Comparison of ENCODE assay signal across 12 cellular contexts in genomic region chr1:234989019-234989418, GRCh38.
DNase-seq lines count a peak whose midpoint lies in the region; ATAC-seq, FAIRE-seq and TF ChIP-seq lines count a peak whose summit lies in the region.
"Had no signal": no experiment of that assay in that cellular context is flagged by ENCODE, and none has a peak within 500 bp of the region (broad histone marks: within the 10 kb centered on the region; RNA-seq: fewer than 3 reads in every experiment).

No MANE protein-coding gene starts in this region.

- CTCF ChIA-PET in A549 (lab: Yijun Ruan, JAX) = interaction anchor here (0.9 to 1.6 kb wide), 4 partner anchors 10 to 502 kb away, joined by 3 to 5 read pairs (median 4); no protein-coding TSS in a partner anchor

- peak overlapping the region; percentile 0 for H3K9ac ChIP-seq in adipocyte (ENCODE audit: low read length)
- no peak overlapping the region for H3K9ac ChIP-seq in rectal smooth muscle tissue (ENCODE audit: low read length)

- no peak for TF ChIP-seq RAD21 in A549 (conservative IDR thresholded peaks at IDR 0.05 in 1 of 2, IDR thresholded peaks at IDR 0.05 in 1 of 2)

- no peak for TF ChIP-seq CTCF in A549 (IDR thresholded peaks at IDR 0.05)

- no peak for TF ChIP-seq POLR2A in A549 (IDR thresholded peaks at IDR 0.05; ENCODE audit: low read length)

- no peaks in the 10 kb centered on the region for H3K9me3 ChIP-seq in A549
- H3K9me3 ChIP-seq in adipocyte (ENCODE audit: control insufficient read depth, low read length) = no peaks in the 10 kb centered on the region
- H3K9me3 ChIP-seq: spleen had no signal

- H3K27me3 ChIP-seq in adipocyte (replicated peaks; ENCODE audit: control insufficient read depth, insufficient read depth, low read length) (no peaks in the 10 kb centered on the region), rectal smooth muscle tissue (ENCODE audit: control insufficient read depth, insufficient read depth, low read length) (no peaks in the 10 kb centered on the region)
- H3K27me3 ChIP-seq: spleen had no signal

- DNase-seq in A549 (ENCODE audit: low read depth in 1 of 2, low spot score in 1 of 2) = no peak
- DNase-seq in ELR (ENCODE audit: low read depth) = peak; percentile 64
- no peak for DNase-seq in adipocyte (ENCODE audit: low read depth)
- no peak for DNase-seq in effector CD8-positive, alpha-beta T cell (lab: John Stamatoyannopoulos, UW)
- DNase-seq in NCI-H446 treated with DMSO at 0.1 percent for 48 hours (lab: John Stamatoyannopoulos, UW) = no peak
- DNase-seq in NCI-H2227 (lab: John Stamatoyannopoulos, UW; ENCODE audit: unreplicated experiment) = no peak
- DNase-seq: activated B cell treated with CpG ODN at 0.5 μM for 24 hours, GF-D8, naive B cell, NCI-H2107, spleen had no signal

- peak overlapping the region; percentile 60 to 78; a peak in 5 of 6 replicates for H3K27ac ChIP-seq in A549
- H3K27ac ChIP-seq in rectal smooth muscle tissue (ENCODE audit: low read depth, low read length) = peak overlapping the region; percentile 92

- H3K4me1 ChIP-seq in A549 = peaks cover 34% of the 10 kb centered on the region
- H3K4me1 ChIP-seq in adipocyte (ENCODE audit: control insufficient read depth, insufficient read depth, low read length) = peaks cover 44% of the 10 kb centered on the region
- peaks cover 22% of the 10 kb centered on the region for H3K4me1 ChIP-seq in rectal smooth muscle tissue (ENCODE audit: control insufficient read depth, insufficient read depth, low read length)

- FAIRE-seq in A549 (lab: Jason Lieb, UNC) = no peak

- POLR2A ChIA-PET in A549 (lab: Yijun Ruan, JAX) = interaction anchor here (0.6 to 1.9 kb wide), 2 partner anchors 11 to 379 kb away, joined by 3 to 5 read pairs; partner anchors contain the start of gene IRF2BP2

- no peak for ATAC-seq in A549

- no peak for TF ChIP-seq EP300 in A549 (IDR thresholded peaks at IDR 0.05)

- no peak overlapping the region for H3K4me2 ChIP-seq in A549

- WGBS in A549 (ENCODE audit: missing lambda C conversion rate) = 90% methylated on average over 6 of the region's 6 CpGs

- H3K36me3 ChIP-seq in adipocyte (ENCODE audit: control insufficient read depth, insufficient read depth, low read length, severe bottlenecking) = no peaks in the 10 kb centered on the region
- H3K36me3 ChIP-seq in rectal smooth muscle tissue (ENCODE audit: control insufficient read depth, insufficient read depth, low read length) = no peaks in the 10 kb centered on the region
- H3K36me3 ChIP-seq: spleen had no signal

- H3K4me3 ChIP-seq in A549 (no peak overlapping the region), adipocyte (ENCODE audit: low read length) (no peak overlapping the region), rectal smooth muscle tissue (ENCODE audit: low read length) (no peak overlapping the region)
- H3K4me3 ChIP-seq: spleen had no signal

TF ChIP-seq in A549, 52 proteins besides CTCF, POLR2A, EP300 and RAD21:
- TF ChIP-seq NFE2L2 (conservative IDR thresholded peaks at IDR 0.05; ENCODE audit: low read length) = no peak
- TF ChIP-seq SMC3 (IDR thresholded peaks at IDR 0.05) = no peak
- TF ChIP-seq TP53 (CRISPR knock-in tag; IDR thresholded peaks at IDR 0.05) = no peak
- no peak for TF ChIP-seq TFCP2L1 (CRISPR knock-in tag; IDR thresholded peaks at IDR 0.05)
- TF ChIP-seq EHMT2 (IDR thresholded peaks at IDR 0.05; ENCODE audit: low read depth) = no peak
- TF ChIP-seq RCOR1 (IDR thresholded peaks at IDR 0.05; ENCODE audit: low read depth, low read length) = no peak
- no peak for TF ChIP-seq SREBF2 (IDR thresholded peaks at IDR 0.05)
- no peak for TF ChIP-seq FOSB (CRISPR knock-in tag; IDR thresholded peaks at IDR 0.05)
- TF ChIP-seq ZC3H11A (IDR thresholded peaks at IDR 0.05) = no peak
- TF ChIP-seq ZSCAN20 (CRISPR knock-in tag; IDR thresholded peaks at IDR 0.05) = no peak
- TF ChIP-seq, protein P1, sequence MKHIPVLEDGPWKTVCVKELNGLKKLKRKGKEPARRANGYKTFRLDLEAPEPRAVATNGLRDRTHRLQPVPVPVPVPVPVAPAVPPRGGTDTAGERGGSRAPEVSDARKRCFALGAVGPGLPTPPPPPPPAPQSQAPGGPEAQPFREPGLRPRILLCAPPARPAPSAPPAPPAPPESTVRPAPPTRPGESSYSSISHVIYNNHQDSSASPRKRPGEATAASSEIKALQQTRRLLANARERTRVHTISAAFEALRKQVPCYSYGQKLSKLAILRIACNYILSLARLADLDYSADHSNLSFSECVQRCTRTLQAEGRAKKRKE (CRISPR knock-in tag; IDR thresholded peaks at IDR 0.05; ENCODE audit: low read depth) = no peak
- TF ChIP-seq GATA3 (IDR thresholded peaks at IDR 0.05; ENCODE audit: borderline replicate concordance) = no peak
- TF ChIP-seq CHD4 (IDR thresholded peaks at IDR 0.05; ENCODE audit: borderline replicate concordance) = no peak
- TF ChIP-seq CBX2 (IDR thresholded peaks at IDR 0.05; ENCODE audit: borderline replicate concordance, low read depth) = no peak
- no peak for TF ChIP-seq NR3C1 (IDR thresholded peaks at IDR 0.05)
- no peak for TF ChIP-seq JUN (IDR thresholded peaks at IDR 0.05)
- TF ChIP-seq PHF8 (IDR thresholded peaks at IDR 0.05; ENCODE audit: borderline replicate concordance, low read depth) = no peak
- no peak for TF ChIP-seq HOXA7 (CRISPR knock-in tag; IDR thresholded peaks at IDR 0.05)
- TF ChIP-seq HEYL (CRISPR knock-in tag; IDR thresholded peaks at IDR 0.05) = no peak
